In genomic region chr7:47439181-47439667, GRCh38 we compare ENCODE assay signal across 24 cellular contexts.
"Had no signal": no experiment of that assay in that cellular context is flagged by ENCODE, and none has a peak within 500 bp of the region (broad histone marks: within the 10 kb centered on the region; RNA-seq: fewer than 3 reads in every experiment).

No MANE protein-coding gene starts in this region.

- H3K27ac ChIP-seq: breast epithelium, heart right ventricle, psoas muscle, thoracic aorta, upper lobe of right lung, WERI-Rb-1 had no signal

- H3K36me3 Mint-ChIP-seq: activated naive CD8-positive, alpha-beta T cell had no signal

- H3K9me3 ChIP-seq: breast epithelium, heart right ventricle, psoas muscle, thoracic aorta, upper lobe of right lung had no signal

- ATAC-seq: left cardiac atrium; psoas muscle; right cardiac atrium; stimulated activated naive B cell treated with anti-CD40 and anti-IgM and Interleukin-4, amounts not matched to agents 10 μg/mL and 1 μg/mL and 100 μg/mL, for 72 hours; upper lobe of right lung had no signal

- H3K4me1 ChIP-seq: breast epithelium had no signal

- H3K27me3 ChIP-seq: breast epithelium, heart right ventricle, upper lobe of right lung had no signal

- H3K4me3 Mint-ChIP-seq: activated naive CD8-positive, alpha-beta T cell; activated T-cell treated with anti-CD3 and anti-CD28 coated beads, Interleukin-2, amount 50 U/mL, for 24 hours; nephron; stimulated activated naive B cell treated with anti-CD40 and anti-IgM and Interleukin-4, amounts not matched to agents 10 μg/mL and 1 μg/mL and 100 μg/mL, for 72 hours had no signal

- H3K27ac Mint-ChIP-seq: activated naive CD8-positive, alpha-beta T cell; activated T-cell treated with anti-CD3 and anti-CD28 coated beads, Interleukin-2, amount 50 U/mL, for 24 hours; activated T-helper 2 cell treated with anti-CD3 and anti-CD28 coated beads, Interferon-gamma antibody, Interleukin-2, Interleukin-4, amounts not matched to agents 10 μg/mL and 5 μg/mL and 100 μg/mL, durations not matched to agents 14 hours and 24 hours and 36 hours had no signal

- H3K27me3 Mint-ChIP-seq: activated naive CD8-positive, alpha-beta T cell; activated T-cell treated with anti-CD3 and anti-CD28 coated beads, Interleukin-2, amount 50 U/mL, for 24 hours; stimulated activated naive B cell treated with anti-CD40 and anti-IgM and Interleukin-4, amounts not matched to agents 10 μg/mL and 1 μg/mL and 100 μg/mL, for 72 hours had no signal

- FAIRE-seq: endometrium, small intestine, TTC549 had no signal

- H3K4me3 ChIP-seq: breast epithelium, heart right ventricle, psoas muscle, thoracic aorta, upper lobe of right lung had no signal

- H3K9me3 Mint-ChIP-seq: activated T-cell treated with anti-CD3 and anti-CD28 coated beads, Interleukin-2, amount 50 U/mL, for 24 hours; activated T-helper 2 cell treated with anti-CD3 and anti-CD28 coated beads, Interferon-gamma antibody, Interleukin-2, Interleukin-4, amounts not matched to agents 10 μg/mL and 5 μg/mL and 100 μg/mL, durations not matched to agents 14 hours and 24 hours and 36 hours; nephron; stimulated activated naive B cell treated with anti-CD40 and anti-IgM and Interleukin-4, amounts not matched to agents 10 μg/mL and 1 μg/mL and 100 μg/mL, for 72 hours had no signal

- DNase-seq: activated CD4-positive, alpha-beta T cell treated with anti-CD3 and anti-CD28 coated beads for 1 hour; activated CD4-positive, alpha-beta T cell treated with anti-CD3 and anti-CD28 coated beads, Interleukin-2, amount 50 U/mL, for 1 hour; activated naive CD4-positive, alpha-beta T cell; activated T-cell treated with anti-CD3 and anti-CD28 coated beads, Interleukin-2, amount 50 U/mL, for 24 hours; amniotic stem cell; cerebellar nuclear complex; cortex of kidney; heart right ventricle; islet precursor cell; left cardiac atrium; psoas muscle; right cardiac atrium; stimulated activated naive B cell treated with anti-CD40 and anti-IgM and Interleukin-4, amounts not matched to agents 10 μg/mL and 1 μg/mL and 100 μg/mL, for 72 hours; T-helper 1 cell; WERI-Rb-1 had no signal

- H3K36me3 ChIP-seq: breast epithelium, WERI-Rb-1 had no signal
